Comparison of ENCODE assay signal across 16 cellular contexts in the genomic region with DNA sequence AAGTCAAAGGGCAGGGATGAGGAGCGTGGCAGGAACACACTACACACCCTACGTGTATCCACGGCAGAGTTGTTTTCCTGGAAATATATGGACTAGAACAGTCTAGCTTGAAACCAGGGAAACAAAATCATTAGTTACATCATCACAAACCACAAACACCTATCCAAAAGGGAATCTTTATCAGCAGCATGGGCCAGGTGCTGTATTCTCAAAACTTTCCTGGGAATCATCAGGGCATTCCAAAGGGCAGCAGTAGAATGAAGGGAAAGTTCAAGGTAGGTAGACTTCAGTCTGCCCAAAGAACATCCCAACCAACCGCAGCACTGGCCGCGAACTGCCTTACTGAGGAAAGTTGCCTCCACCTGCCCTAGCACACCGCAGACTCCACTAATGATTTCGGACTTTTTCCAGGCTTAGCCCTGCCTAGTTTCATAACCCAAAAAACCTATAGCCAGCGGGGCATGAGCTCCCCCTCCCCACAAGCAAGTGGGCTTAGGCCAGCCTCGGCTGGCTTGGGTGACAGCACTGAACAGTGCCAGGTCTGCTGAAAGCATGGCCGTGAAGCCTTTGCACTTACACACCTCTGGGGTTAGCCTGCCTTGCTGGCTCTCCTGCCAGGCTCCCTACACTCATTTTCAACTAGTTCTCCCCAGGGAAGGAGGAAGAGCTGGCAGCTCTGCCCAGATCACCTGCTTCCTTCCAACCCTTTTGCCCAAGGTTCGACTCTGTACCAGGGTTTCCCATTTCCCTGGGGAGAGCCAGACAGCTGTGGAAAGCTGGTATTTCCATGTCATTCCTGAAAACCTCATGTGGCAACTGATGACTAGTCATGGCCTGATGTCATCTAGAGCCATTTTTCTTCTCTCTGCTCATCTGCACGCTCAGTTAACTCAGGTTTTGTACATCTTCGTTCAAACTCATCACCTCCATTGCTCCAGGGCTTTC.
DNase-seq lines count a peak whose midpoint lies in the region; ATAC-seq, FAIRE-seq and TF ChIP-seq lines count a peak whose summit lies in the region.
"Had no signal": no experiment of that assay in that cellular context is flagged by ENCODE, and none has a peak within 500 bp of the region (broad histone marks: within the 10 kb centered on the region; RNA-seq: fewer than 3 reads in every experiment).

No MANE protein-coding gene starts in this region.

- peak overlapping the region; percentile 71 for H3K4me3 Mint-ChIP-seq in astrocyte (ENCODE audit: unreplicated experiment)
- H3K4me3 Mint-ChIP-seq: brain; stimulated activated memory B cell treated with anti-CD40 and anti-IgM and Interleukin-4, amounts not matched to agents 10 μg/mL and 1 μg/mL and 100 μg/mL, for 72 hours; T-cell had no signal

- peaks cover 36% of the 10 kb centered on the region for H3K4me1 Mint-ChIP-seq in astrocyte (ENCODE audit: low read depth, unreplicated experiment)

- peaks cover 7% of the 10 kb centered on the region for H3K9me3 Mint-ChIP-seq in astrocyte (ENCODE audit: unreplicated experiment)
- H3K9me3 Mint-ChIP-seq: T-cell had no signal

- intact Hi-C loops in mucosa of descending colon (cut with DNase I, micrococcal nuclease) (no loop called here), vagina (cut with DNase I) (no loop called here)

- no peaks in the 10 kb centered on the region for H3K27me3 Mint-ChIP-seq in astrocyte (ENCODE audit: low read depth, unreplicated experiment)

- peak overlapping the region in 9 of 11 experiments; percentile 56 to 90 (median 81); a peak in 18 of 22 replicates for H3K4me2 ChIP-seq in BLaER1 treated with 17β-estradiol and CSF1 and Interleukin-3, amounts not matched to agents 10 nM and 100 nM
- H3K4me2 ChIP-seq in astrocyte (ENCODE audit: low read length): no peak overlapping the region

- FAIRE-seq in HTR-8/SVneo (lab: Jason Lieb, UNC) (no peak), astrocyte (lab: Jason Lieb, UNC) (peak; percentile 65)

- DNase-seq in HTR-8/SVneo (ENCODE audit: insufficient read length, low spot score) (peak; percentile 15), astrocyte (ENCODE audit: low read depth) (peak; percentile 42), kidney epithelial cell (ENCODE audit: low read depth) (peak; percentile 51), mucosa of descending colon (no peak), nucleus accumbens (lab: John Stamatoyannopoulos, UW) (no peak), vagina (ENCODE audit: extremely low spot score in 2 of 2) (no peak)
- DNase-seq: activated CD4-positive, alpha-beta T cell treated with anti-CD3 and anti-CD28 coated beads for 48 hours; activated T-cell treated with anti-CD3 and anti-CD28 coated beads, Interleukin-2, amount 50 U/mL, for 72 hours; midbrain; NCI-H2081 treated with DMSO at 0.1 percent for 48 hours; stimulated activated CD4-positive, alpha-beta T cell treated with anti-CD3 and anti-CD28 coated beads, Interleukin-4, amount 100 ng/mL, for 1 hour; T-cell had no signal

- H3K9ac ChIP-seq in BLaER1 treated with 17β-estradiol and CSF1 and Interleukin-3, amounts not matched to agents 10 nM and 100 nM: no peak overlapping the region; a peak in 2 of 22 replicates
- no peak overlapping the region for H3K9ac ChIP-seq in astrocyte (ENCODE audit: low read length)

- peak overlapping the region in 7 of 11 experiments; percentile 50 to 92 (median 83); a peak in 13 of 22 replicates for H3K27ac ChIP-seq in BLaER1 treated with 17β-estradiol and CSF1 and Interleukin-3, amounts not matched to agents 10 nM and 100 nM
- H3K27ac ChIP-seq in astrocyte (ENCODE audit: low read depth, low read length) (no peak overlapping the region), vagina (no peak overlapping the region)

- TF ChIP-seq CTCF in astrocyte (IDR thresholded peaks at IDR 0.05; ENCODE audit: insufficient read depth, low read depth, low read length): no peak
- no peak for TF ChIP-seq CTCF in kidney epithelial cell (IDR thresholded peaks at IDR 0.05; ENCODE audit: insufficient read depth, low read length, poor library complexity, severe bottlenecking)
- TF ChIP-seq CTCF in mucosa of descending colon (IDR thresholded peaks at IDR 0.05): no peak
- no peak for TF ChIP-seq CTCF in vagina (IDR thresholded peaks at IDR 0.05)

- H2AFZ ChIP-seq in astrocyte (ENCODE audit: low read depth, low read length): no peak overlapping the region

- TF ChIP-seq POLR2A in vagina (IDR thresholded peaks at IDR 0.05): no peak

- no peaks in the 10 kb centered on the region for H4K20me1 ChIP-seq in BLaER1 treated with 17β-estradiol and CSF1 and Interleukin-3, amounts not matched to agents 10 nM and 100 nM
- H4K20me1 ChIP-seq in astrocyte (ENCODE audit: insufficient read depth, low read length): no peaks in the 10 kb centered on the region

- no peak overlapping the region for H3K4me3 ChIP-seq in BLaER1 treated with 17β-estradiol and CSF1 and Interleukin-3, amounts not matched to agents 10 nM and 100 nM
- H3K4me3 ChIP-seq in astrocyte (ENCODE audit: insufficient read depth, low read depth, low read length) (no peak overlapping the region), kidney epithelial cell (ENCODE audit: low read depth, low read length) (no peak overlapping the region), mucosa of descending colon (no peak overlapping the region), vagina (no peak overlapping the region)

- no peaks in the 10 kb centered on the region for H3K36me3 Mint-ChIP-seq in astrocyte (ENCODE audit: low read depth, unreplicated experiment)
- H3K36me3 Mint-ChIP-seq: brain, T-cell had no signal

- H3K27me3 ChIP-seq in BLaER1 treated with 17β-estradiol and CSF1 and Interleukin-3, amounts not matched to agents 10 nM and 100 nM: peaks cover 0 to 94% (median 0%) of the 10 kb centered on the region in 11 experiments; a peak in 7 of 22 replicates
- H3K27me3 ChIP-seq in astrocyte (ENCODE audit: insufficient read depth, low read length): no peaks in the 10 kb centered on the region
- H3K27me3 ChIP-seq in kidney epithelial cell (ENCODE audit: control insufficient read depth, insufficient read depth, low read length): no peaks in the 10 kb centered on the region
- no peaks in the 10 kb centered on the region for H3K27me3 ChIP-seq in vagina

- peaks cover 0 to 22% (median 7%) of the 10 kb centered on the region in 11 experiments; a peak in 7 of 22 replicates for H3K9me3 ChIP-seq in BLaER1 treated with 17β-estradiol and CSF1 and Interleukin-3, amounts not matched to agents 10 nM and 100 nM (replicated peaks in 1 of 11)
- H3K9me3 ChIP-seq in astrocyte (ENCODE audit: insufficient read depth, low read depth, low read length) (no peaks in the 10 kb centered on the region), mucosa of descending colon (no peaks in the 10 kb centered on the region), vagina (no peaks in the 10 kb centered on the region)

- ATAC-seq in mucosa of descending colon (no peak), GM18502 (IDR thresholded peaks at IDR 0.05; ENCODE audit: poor library complexity, unreplicated experiment) (no peak)
- ATAC-seq: activated T-cell treated with anti-CD3 and anti-CD28 coated beads, Interleukin-2, amount 50 U/mL, for 72 hours; stimulated activated memory B cell treated with anti-CD40 and anti-IgM and Interleukin-4, amounts not matched to agents 10 μg/mL and 1 μg/mL and 100 μg/mL, for 72 hours; T-cell had no signal

- H3K36me3 ChIP-seq in BLaER1 treated with 17β-estradiol and CSF1 and Interleukin-3, amounts not matched to agents 10 nM and 100 nM: no peaks in the 10 kb centered on the region
- H3K36me3 ChIP-seq in astrocyte (ENCODE audit: insufficient read depth, low read length) (no peaks in the 10 kb centered on the region), kidney epithelial cell (ENCODE audit: control insufficient read depth, insufficient read depth, low read length) (no peaks in the 10 kb centered on the region), mucosa of descending colon (ENCODE audit: low read depth) (no peaks in the 10 kb centered on the region), vagina (no peaks in the 10 kb centered on the region)

- peaks cover 17 to 32% (median 28%) of the 10 kb centered on the region in 10 experiments for H3K4me1 ChIP-seq in BLaER1 treated with 17β-estradiol and CSF1 and Interleukin-3, amounts not matched to agents 10 nM and 100 nM
- H3K4me1 ChIP-seq in astrocyte (ENCODE audit: insufficient read depth, low read length) (peaks cover 18% of the 10 kb centered on the region), mucosa of descending colon (ENCODE audit: low read depth) (no peaks in the 10 kb centered on the region), vagina (no peaks in the 10 kb centered on the region)

- H3K27ac Mint-ChIP-seq in astrocyte (ENCODE audit: unreplicated experiment): peak overlapping the region; percentile 99
- H3K27ac Mint-ChIP-seq: T-cell had no signal

- H3K79me2 ChIP-seq in astrocyte (ENCODE audit: insufficient read depth, low read length): no peaks in the 10 kb centered on the region

Comparison
In these comparisons a context has a peak if more than half of its experiments do, and no peak if none do; other contexts are left out.
1. H3K27ac ChIP-seq: peak in BLaER1 treated with 17β-estradiol and CSF1 and Interleukin-3, amounts not matched to agents 10 nM and 100 nM (7 of 11); none in astrocyte (single experiment) and vagina (single experiment).
2. DNase-seq: peak in HTR-8/SVneo (single experiment), astrocyte (single experiment) and kidney epithelial cell (single experiment); none in mucosa of descending colon (0 of 3), nucleus accumbens (0 of 56) and vagina (0 of 2).